Comparison of ENCODE assay signal across 29 cellular contexts in the genomic region with DNA sequence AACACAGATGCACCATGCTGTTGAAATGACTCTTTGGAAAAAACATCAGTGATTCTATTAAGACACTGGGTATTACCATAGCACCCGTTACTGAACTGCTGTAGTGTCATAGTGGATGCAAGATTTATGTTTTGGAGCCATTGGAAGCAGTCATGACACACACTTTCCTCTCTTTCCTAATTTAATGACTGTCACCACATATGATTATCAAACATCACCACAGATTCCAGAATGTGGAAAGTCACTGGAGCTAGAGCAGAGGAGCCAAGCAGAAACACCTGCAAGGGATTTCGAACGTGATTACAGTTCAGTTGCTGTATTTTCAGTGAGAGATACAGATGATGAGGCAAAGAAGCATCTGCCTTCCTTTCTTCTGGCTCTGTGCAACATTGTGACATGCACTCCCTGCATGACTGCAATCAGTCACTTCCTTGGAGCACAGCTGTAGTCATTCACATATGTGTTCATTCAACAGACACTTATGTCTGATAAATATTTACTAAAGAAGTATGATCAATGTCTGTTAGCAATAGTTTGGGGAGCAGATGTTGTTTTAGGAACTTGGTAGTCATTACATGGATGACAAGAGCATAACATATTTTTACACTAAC.
"Had no signal": no experiment of that assay in that cellular context is flagged by ENCODE, and none has a peak within 500 bp of the region (broad histone marks: within the 10 kb centered on the region; RNA-seq: fewer than 3 reads in every experiment).

No MANE protein-coding gene starts in this region.

- H3K27ac ChIP-seq: adrenal gland, body of pancreas, esophagus muscularis mucosa had no signal

- H3K36me3 ChIP-seq: adrenal gland, esophagus muscularis mucosa had no signal

- H3K4me3 ChIP-seq: adrenal gland, body of pancreas, esophagus muscularis mucosa had no signal

- H3K9me3 ChIP-seq: adrenal gland, body of pancreas, esophagus muscularis mucosa had no signal

- DNase-seq: activated CD4-positive, alpha-beta memory T cell treated with anti-CD3 and anti-CD28 coated beads for 36 hours; activated CD4-positive, alpha-beta T cell treated with anti-CD3 and anti-CD28 coated beads for 36 hours; activated CD4-positive, alpha-beta T cell treated with anti-CD3 and anti-CD28 coated beads, Interleukin-2, amount 10 ng/mL, durations not matched to agents 24 days and 14 days; activated CD4-positive, CD25-positive, alpha-beta regulatory T cell; activated CD4-positive, CD25-positive, alpha-beta regulatory T cell treated with anti-CD3 and anti-CD28 coated beads, Interleukin-2, amount 50 U/mL, for 72 hours; activated CD8-positive, alpha-beta memory T cell treated with anti-CD3 and anti-CD28 coated beads, Interleukin-2, amount 10 ng/mL, durations not matched to agents 7 days and 5 days; activated CD8-positive, alpha-beta memory T cell treated with anti-CD3 and anti-CD28 coated beads, Interleukin-2, amount 50 U/mL, for 4 hours; activated CD8-positive, alpha-beta T cell treated with anti-CD3 and anti-CD28 coated beads, Interleukin-2, amount 10 ng/mL, durations not matched to agents 7 days and 5 days; activated effector memory CD4-positive, alpha-beta T cell treated with anti-CD3 and anti-CD28 coated beads, Interleukin-2, amount 50 U/mL, for 16 hours; activated naive CD4-positive, alpha-beta T cell treated with anti-CD3 and anti-CD28 coated beads for 36 hours; activated naive CD8-positive, alpha-beta T cell treated with anti-CD3 and anti-CD28 coated beads for 36 hours; activated naive CD8-positive, alpha-beta T cell treated with anti-CD3 and anti-CD28 coated beads, Interleukin-2, amount 50 U/mL, for 24 hours; activated T-cell treated with anti-CD3 and anti-CD28 coated beads, Interleukin-2, amount 50 U/mL, for 1 hour; activated T-cell treated with anti-CD3 and anti-CD28 coated beads, Interleukin-2, amount 50 U/mL, for 48 hours; adrenal gland; amygdala; aorta; body of pancreas; caudate nucleus; cortex of kidney; dermis blood vessel endothelial cell; effector CD4-positive, alpha-beta T cell; effector memory CD8-positive, alpha-beta T cell; erythroblast; foreskin melanocyte; head of caudate nucleus; T-helper 2 cell had no signal

- H3K4me1 ChIP-seq: adrenal gland, body of pancreas had no signal

- FAIRE-seq: colon had no signal

- ATAC-seq: activated CD4-positive, alpha-beta T cell treated with anti-CD3 and anti-CD28 coated beads for 36 hours; activated CD8-positive, alpha-beta memory T cell treated with anti-CD3 and anti-CD28 coated beads, Interleukin-2, amount 10 ng/mL, durations not matched to agents 7 days and 5 days; activated CD8-positive, alpha-beta T cell treated with anti-CD3 and anti-CD28 coated beads, Interleukin-2, amount 10 ng/mL, durations not matched to agents 7 days and 5 days; activated naive CD8-positive, alpha-beta T cell treated with anti-CD3 and anti-CD28 coated beads, Interleukin-2, amount 50 U/mL, for 24 hours; body of pancreas; effector memory CD8-positive, alpha-beta T cell had no signal

- H3K27me3 ChIP-seq: adrenal gland, body of pancreas, esophagus muscularis mucosa had no signal
